ENCODE assay signal across 8 cellular contexts in the genomic region with DNA sequence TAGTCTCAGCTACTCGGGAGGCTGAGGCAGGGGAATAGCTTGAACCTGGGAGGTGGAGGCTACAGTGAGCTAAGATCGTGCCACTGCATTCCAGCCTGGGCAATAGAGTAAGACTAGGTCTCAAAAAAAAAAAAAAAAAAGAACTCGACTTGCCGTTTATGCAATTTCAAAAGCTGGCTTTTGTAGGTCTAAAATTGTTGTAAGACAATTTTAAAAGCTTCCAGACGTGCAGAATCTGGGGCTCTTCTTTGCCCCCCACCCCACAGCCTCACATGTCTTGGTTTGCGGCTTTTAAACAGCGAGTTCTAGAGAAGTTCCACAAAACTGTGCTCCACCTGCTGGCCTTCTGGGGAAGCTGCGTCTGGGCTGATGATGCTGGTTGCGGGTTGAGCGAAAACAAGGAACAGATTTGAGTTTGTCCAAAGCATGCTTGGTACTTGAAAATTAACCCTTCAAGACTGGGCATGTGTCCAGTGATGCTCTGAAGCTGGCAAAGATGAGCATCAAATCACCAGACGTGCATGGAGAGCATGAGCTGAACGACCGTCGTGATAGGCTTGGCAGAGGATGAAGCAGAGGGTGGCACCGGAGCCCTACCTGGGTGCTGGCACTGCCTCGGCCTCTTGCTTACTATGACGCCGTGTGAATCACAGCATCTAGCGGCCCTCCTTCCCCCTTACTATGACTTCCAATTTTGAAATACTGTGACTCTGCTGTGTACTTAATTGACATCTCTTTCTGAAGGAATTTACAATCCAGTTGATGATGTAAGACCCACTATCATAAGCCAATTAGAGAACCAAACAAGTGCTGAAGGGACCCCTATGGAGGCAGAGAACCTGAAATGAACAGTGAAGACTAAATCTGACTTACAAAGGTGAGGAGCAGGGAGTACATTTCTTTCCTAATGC.
DNase-seq lines count a peak whose midpoint lies in the region; ATAC-seq lines count a peak whose summit lies in the region.

No MANE protein-coding gene starts in this region.

- no peak for ATAC-seq in GM18907 (IDR thresholded peaks at IDR 0.05; ENCODE audit: unreplicated experiment)

- H3K9me3 Mint-ChIP-seq in activated CD4-positive, alpha-beta T cell treated with anti-CD3 and anti-CD28 coated beads, Interleukin-2, amount 10 ng/mL, durations not matched to agents 24 days and 14 days, result no peaks in the 10 kb centered on the region

- peak overlapping the region; percentile 26 for H3K27ac Mint-ChIP-seq in activated CD4-positive, alpha-beta T cell treated with anti-CD3 and anti-CD28 coated beads, Interleukin-2, amount 10 ng/mL, durations not matched to agents 24 days and 14 days

- H3K27me3 Mint-ChIP-seq in activated CD4-positive, alpha-beta T cell treated with anti-CD3 and anti-CD28 coated beads, Interleukin-2, amount 10 ng/mL, durations not matched to agents 24 days and 14 days, result no peaks in the 10 kb centered on the region

- DNase-seq in AG08396 (ENCODE audit: low spot score) (peak; percentile 61), GM19238 (ENCODE audit: insufficient read length, low spot score) (peak; percentile 27), NCI-H2171 treated with DMSO at 0.1 percent for 48 hours (lab: John Stamatoyannopoulos, UW) (peak; percentile 61), lung microvascular endothelial cell (ENCODE audit: low read depth in 2 of 2) (peak; percentile 71 to 80)
- DNase-seq in activated CD4-positive, alpha-beta T cell treated with anti-CD3 and anti-CD28 coated beads, Interleukin-2, amount 10 ng/mL, durations not matched to agents 24 days and 14 days, result peak; percentile 86
- DNase-seq in effector CD8-positive, alpha-beta T cell (lab: John Stamatoyannopoulos, UW), result peak; percentile 6
- peak; percentile 34 for DNase-seq in stimulated activated CD8-positive, alpha-beta memory T cell treated with anti-CD3 and anti-CD28 coated beads, Interleukin-15, amount 100 ng/mL, for 48 hours (ENCODE audit: low read depth in 2 of 2)

- H3K4me3 Mint-ChIP-seq in activated CD4-positive, alpha-beta T cell treated with anti-CD3 and anti-CD28 coated beads, Interleukin-2, amount 10 ng/mL, durations not matched to agents 24 days and 14 days, result no peak overlapping the region

- peaks cover 32% of the 10 kb centered on the region for H3K36me3 Mint-ChIP-seq in activated CD4-positive, alpha-beta T cell treated with anti-CD3 and anti-CD28 coated beads, Interleukin-2, amount 10 ng/mL, durations not matched to agents 24 days and 14 days (ENCODE audit: low read depth)

- intact Hi-C loops in activated CD4-positive, alpha-beta T cell treated with anti-CD3 and anti-CD28 coated beads, Interleukin-2, amount 10 ng/mL, durations not matched to agents 24 days and 14 days (cut with micrococcal nuclease), result loop anchor here (10.0 kb wide), 1 partner anchor 545 kb away; no protein-coding TSS in a partner anchor

- peaks cover 52% of the 10 kb centered on the region for H3K4me1 Mint-ChIP-seq in activated CD4-positive, alpha-beta T cell treated with anti-CD3 and anti-CD28 coated beads, Interleukin-2, amount 10 ng/mL, durations not matched to agents 24 days and 14 days

Comparison
In these comparisons a context has a peak if more than half of its experiments do, and no peak if none do; other contexts are left out.
1. DNase-seq: peak in every context shown above with its lines; median percentile 86 in activated CD4-positive, alpha-beta T cell treated with anti-CD3 and anti-CD28 coated beads, Interleukin-2, amount 10 ng/mL, durations not matched to agents 24 days and 14 days; 76 in lung microvascular endothelial cell; 61 in AG08396; 61 in NCI-H2171 treated with DMSO at 0.1 percent for 48 hours; 34 in stimulated activated CD8-positive, alpha-beta memory T cell treated with anti-CD3 and anti-CD28 coated beads, Interleukin-15, amount 100 ng/mL, for 48 hours; 27 in GM19238; 6 in effector CD8-positive, alpha-beta T cell.